8 cellular contexts compared by ENCODE assay signal in the genomic region with DNA sequence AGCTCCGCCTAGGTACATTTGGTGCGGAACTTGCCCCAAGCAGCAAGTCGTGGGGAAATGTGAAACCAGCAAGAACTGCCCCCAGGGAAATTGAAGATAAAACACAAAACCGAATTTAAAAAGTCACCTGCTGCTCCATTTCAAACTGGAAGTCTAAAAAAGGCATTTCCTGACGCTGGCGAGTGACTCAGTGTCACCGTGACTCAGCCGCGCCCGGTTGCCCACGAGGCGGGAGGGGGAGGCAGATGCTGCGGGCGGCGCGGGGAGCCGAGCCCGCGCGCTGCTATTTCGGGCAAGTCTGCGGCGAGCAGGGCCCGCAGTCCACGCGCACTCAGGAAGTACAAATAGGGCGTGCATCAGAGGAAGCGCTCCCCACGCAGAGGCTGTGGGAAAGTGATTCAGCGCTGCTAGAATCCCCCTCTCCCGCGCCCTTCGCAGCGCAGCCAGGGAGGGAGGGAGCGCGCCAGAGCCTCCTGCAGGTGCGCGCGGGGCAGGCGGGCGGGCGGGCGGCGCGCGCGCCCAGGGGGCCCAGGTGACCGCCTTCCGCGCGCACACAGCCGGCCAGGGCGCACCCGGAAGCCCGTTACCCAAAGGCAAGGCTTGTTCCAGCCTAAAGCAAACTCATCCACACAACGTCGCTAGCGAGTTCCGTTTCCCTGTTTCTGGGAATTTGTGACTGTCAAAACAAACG.
DNase-seq lines count a peak whose midpoint lies in the region; ATAC-seq and TF ChIP-seq lines count a peak whose summit lies in the region.

No MANE protein-coding gene starts in this region.

- peak; percentile 59 for ATAC-seq in GM19023 (IDR thresholded peaks at IDR 0.05; ENCODE audit: unreplicated experiment)
- ATAC-seq in HG03175 (IDR thresholded peaks at IDR 0.05; ENCODE audit: unreplicated experiment), result peak; percentile 64

- TF ChIP-seq CTCF in AG04450 (IDR thresholded peaks at IDR 0.05; ENCODE audit: low read depth, low read length), result no peak; the same call in 1 of the 2 replicates

- DNase-seq in AG04450 (ENCODE audit: low read depth, low spot score) (no peak), NCI-H774 (lab: John Stamatoyannopoulos, UW) (peak; percentile 97), epithelial cell of prostate (ENCODE audit: low read depth, low spot score) (no peak)
- DNase-seq in activated CD8-positive, alpha-beta memory T cell treated with anti-CD3 and anti-CD28 coated beads, Interleukin-2, amount 50 U/mL, for 48 hours, result peak; percentile 83
- peak; percentile 30 to 45 for DNase-seq in stimulated activated CD8-positive, alpha-beta memory T cell treated with anti-CD3 and anti-CD28 coated beads, Interleukin-4, amount 100 ng/mL, for 4 hours (ENCODE audit: low read depth in 2 of 2, low spot score in 1 of 2)

- no peaks in the 10 kb centered on the region for H3K36me3 ChIP-seq in muscle layer of colon (ENCODE audit: insufficient read depth, low read length)

- no peaks in the 10 kb centered on the region for H3K27me3 ChIP-seq in AG04450 (ENCODE audit: control insufficient read depth, insufficient read depth, low read length)
- no peaks in the 10 kb centered on the region for H3K27me3 ChIP-seq in muscle layer of colon (ENCODE audit: control insufficient read depth in 1 of 2, insufficient read depth in 2 of 2, low read length in 2 of 2)

- no peaks in the 10 kb centered on the region for H3K4me1 ChIP-seq in muscle layer of colon (ENCODE audit: insufficient read depth, low read length)

- peak overlapping the region; percentile 19 for H3K9ac ChIP-seq in muscle layer of colon (ENCODE audit: low read length)

- peak overlapping the region; percentile 67 for H3K4me3 ChIP-seq in AG04450 (ENCODE audit: low read depth, low read length)
- H3K4me3 ChIP-seq in muscle layer of colon (ENCODE audit: low read depth in 1 of 2, low read length in 2 of 2), result peak overlapping the region; percentile 28 to 73

- POLR2A ChIA-PET in AG04450 (lab: Yijun Ruan, JAX), result no interaction called here

- H3K9me3 ChIP-seq in AG04450 (ENCODE audit: control insufficient read depth, insufficient read depth, low read length), result no peaks in the 10 kb centered on the region
- H3K9me3 ChIP-seq in muscle layer of colon (ENCODE audit: low read length), result no peaks in the 10 kb centered on the region

- CTCF ChIA-PET in AG04450 (lab: Charles Lee), result interaction anchor here (0.9 kb wide), 1 partner anchor 11 kb away, joined by 3 read pairs; no protein-coding TSS in a partner anchor

- no peak overlapping the region for H3K27ac ChIP-seq in AG04450 (ENCODE audit: low read depth, low read length)
- H3K27ac ChIP-seq in epithelial cell of prostate, result peak overlapping the region; percentile 35
- peak overlapping the region; percentile 30 for H3K27ac ChIP-seq in muscle layer of colon (ENCODE audit: low read depth, low read length)

Comparison
In these comparisons a context has a peak if more than half of its experiments do, and no peak if none do; other contexts are left out.
1. DNase-seq: peak in NCI-H774 (single experiment), activated CD8-positive, alpha-beta memory T cell treated with anti-CD3 and anti-CD28 coated beads, Interleukin-2, amount 50 U/mL, for 48 hours (single experiment) and stimulated activated CD8-positive, alpha-beta memory T cell treated with anti-CD3 and anti-CD28 coated beads, Interleukin-4, amount 100 ng/mL, for 4 hours (2 of 2); none in AG04450 (single experiment) and epithelial cell of prostate (single experiment).